8 cellular contexts compared by ENCODE assay signal in the genomic region with DNA sequence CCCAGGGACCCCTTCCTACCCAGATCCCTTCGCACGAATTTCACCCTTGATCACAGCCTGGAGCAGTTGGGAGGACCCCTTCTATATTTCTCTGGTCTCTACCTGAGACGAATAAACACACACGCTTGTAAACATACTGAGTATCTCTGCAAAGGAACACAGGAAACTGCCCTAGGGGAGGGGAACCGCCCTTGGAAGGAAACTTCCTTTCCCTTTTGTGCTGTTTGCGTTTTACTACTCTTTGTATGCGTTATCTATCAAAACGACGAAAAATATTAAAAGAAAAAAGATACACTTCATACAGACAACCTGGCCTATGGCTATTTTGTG. TPM values are rescaled to one million over a fixed set of nuclear protein-coding genes. Genes with fewer than 3 reads are reported as not detected.
A peak's percentile ranks its signal among the peaks of the same experiment; 100 is the strongest.
DNase-seq lines count a peak whose midpoint lies in the region; ATAC-seq, FAIRE-seq and TF ChIP-seq lines count a peak whose summit lies in the region.

No MANE protein-coding gene starts in this region.

- no peaks in the 10 kb centered on the region for H3K9me3 Mint-ChIP-seq in HFFc6
- no peaks in the 10 kb centered on the region for H3K9me3 Mint-ChIP-seq in activated naive CD8-positive, alpha-beta T cell treated with anti-CD3 and anti-CD28 coated beads, Interleukin-2, amount 50 U/mL, for 24 hours

- peaks cover 50% of the 10 kb centered on the region for H3K79me2 ChIP-seq in keratinocyte (ENCODE audit: control insufficient read depth, insufficient read depth, low read length)

- H3K4me3 ChIP-seq in AG04450 (ENCODE audit: low read depth, low read length) = peak overlapping the region; percentile 99
- peak overlapping the region; percentile 86 to 99 (median 97) for H3K4me3 ChIP-seq in keratinocyte (ENCODE audit: control insufficient read depth in 2 of 3, extremely low read depth in 1 of 3, insufficient read depth in 2 of 3, low read depth in 1 of 3, low read length in 3 of 3)
- H3K4me3 ChIP-seq in suprapubic skin = peak overlapping the region; percentile 88

- CTCF ChIA-PET in AG04450 (lab: Charles Lee) = interaction anchor here (0.6 to 2.4 kb wide), 7 partner anchors 11 to 180 kb away, joined by 3 to 28 read pairs (median 7); no protein-coding TSS in a partner anchor

- H3K36me3 Mint-ChIP-seq in HFFc6 (ENCODE audit: low read depth) = peaks cover 8% of the 10 kb centered on the region; the same call in 1 of the 2 replicates
- peaks cover 8% of the 10 kb centered on the region for H3K36me3 Mint-ChIP-seq in activated naive CD8-positive, alpha-beta T cell treated with anti-CD3 and anti-CD28 coated beads, Interleukin-2, amount 50 U/mL, for 24 hours (ENCODE audit: low read depth)

- TF ChIP-seq POLR2A in suprapubic skin (IDR thresholded peaks at IDR 0.05) = no peak

- peak overlapping the region; percentile 87 for H3K27ac Mint-ChIP-seq in HFFc6
- H3K27ac Mint-ChIP-seq in activated naive CD8-positive, alpha-beta T cell treated with anti-CD3 and anti-CD28 coated beads, Interleukin-2, amount 50 U/mL, for 24 hours = peak overlapping the region; percentile 85

- H2AFZ ChIP-seq in keratinocyte (ENCODE audit: control insufficient read depth, low read length) = peak overlapping the region; percentile 95

- peak overlapping the region; percentile 92 for H3K4me3 Mint-ChIP-seq in HFFc6
- peak overlapping the region; percentile 89 for H3K4me3 Mint-ChIP-seq in activated naive CD8-positive, alpha-beta T cell treated with anti-CD3 and anti-CD28 coated beads, Interleukin-2, amount 50 U/mL, for 24 hours

- peaks cover 14% of the 10 kb centered on the region for H3K4me1 Mint-ChIP-seq in HFFc6 (ENCODE audit: low read depth)
- H3K4me1 Mint-ChIP-seq in activated naive CD8-positive, alpha-beta T cell treated with anti-CD3 and anti-CD28 coated beads, Interleukin-2, amount 50 U/mL, for 24 hours = peaks cover 42% of the 10 kb centered on the region

- no peaks in the 10 kb centered on the region for H3K9me1 ChIP-seq in keratinocyte (ENCODE audit: control insufficient read depth, extremely low read depth, insufficient read depth, low read length)

- H3K4me1 ChIP-seq in keratinocyte (ENCODE audit: control insufficient read depth, extremely low read depth, insufficient read depth, low read length) (peaks cover 3% of the 10 kb centered on the region), suprapubic skin (peaks cover 43% of the 10 kb centered on the region)

- under 1% methylated on average over 9 of the region's 9 CpGs for WGBS in suprapubic skin

- DNase-seq in AG04450 (ENCODE audit: low read depth, low spot score) (no peak), HFFc6 (no peak), keratinocyte (ENCODE audit: low read depth, low spot score) (no peak), suprapubic skin (ENCODE audit: low spot score in 2 of 2) (no peak), HK-2 (ENCODE audit: unreplicated experiment) (no peak), NCI-H128 (lab: John Stamatoyannopoulos, UW; ENCODE audit: unreplicated experiment) (no peak)
- no peak for DNase-seq in activated naive CD8-positive, alpha-beta T cell treated with anti-CD3 and anti-CD28 coated beads, Interleukin-2, amount 50 U/mL, for 24 hours

- no peak for TF ChIP-seq EP300 in suprapubic skin (IDR thresholded peaks at IDR 0.05)

- peak overlapping the region; percentile 87 for H3K4me2 ChIP-seq in keratinocyte (ENCODE audit: control insufficient read depth, extremely low read depth, insufficient read depth, low read depth, low read length)

- POLR2A ChIA-PET in AG04450 (lab: Yijun Ruan, JAX) = interaction anchor here (0.7 kb wide), 1 partner anchor 65 kb away, joined by 4 read pairs; no protein-coding TSS in a partner anchor

- H3K27ac ChIP-seq in AG04450 (ENCODE audit: low read depth, low read length) (peak overlapping the region; percentile 82), keratinocyte (ENCODE audit: control insufficient read depth, insufficient read depth, low read length) (peak overlapping the region; percentile 85), suprapubic skin (peak overlapping the region; percentile 89)

- H3K9me3 ChIP-seq in AG04450 (ENCODE audit: control insufficient read depth, insufficient read depth, low read length) (peaks cover 6% of the 10 kb centered on the region; the same call in 1 of the 2 replicates), keratinocyte (ENCODE audit: control insufficient read depth, low read depth, low read length) (no peaks in the 10 kb centered on the region), suprapubic skin (no peaks in the 10 kb centered on the region)

- H3K27me3 ChIP-seq in AG04450 (ENCODE audit: control insufficient read depth, insufficient read depth, low read length) (no peaks in the 10 kb centered on the region), keratinocyte (ENCODE audit: control insufficient read depth, extremely low read depth, insufficient read depth, low read length) (no peaks in the 10 kb centered on the region), suprapubic skin (no peaks in the 10 kb centered on the region)

- H3K36me3 ChIP-seq in keratinocyte (ENCODE audit: control insufficient read depth in 2 of 2, extremely low read depth in 1 of 2, insufficient read depth in 2 of 2, low read length in 2 of 2) = peaks cover 10 to 23% of the 10 kb centered on the region in 2 experiments
- peaks cover 28% of the 10 kb centered on the region for H3K36me3 ChIP-seq in suprapubic skin

- dilution Hi-C loops in keratinocyte (cut with MboI; ENCODE audit: extremely low pct_ligation_motif_present, low sequenced_read_pairs) = no loop called here

- ATAC-seq in activated naive CD8-positive, alpha-beta T cell treated with anti-CD3 and anti-CD28 coated beads, Interleukin-2, amount 50 U/mL, for 24 hours = peak; percentile 8
- ATAC-seq in HG02610 (IDR thresholded peaks at IDR 0.05; ENCODE audit: unreplicated experiment) = no peak

- peak overlapping the region; percentile 99 for H3K9ac ChIP-seq in keratinocyte (ENCODE audit: control insufficient read depth, extremely low read depth, insufficient read depth, low read length)

- FAIRE-seq in keratinocyte (lab: Jason Lieb, UNC) = no peak

- TF ChIP-seq CTCF in AG04450 (IDR thresholded peaks at IDR 0.05; ENCODE audit: low read depth, low read length) (no peak), HFFc6 (IDR thresholded peaks at IDR 0.05) (no peak), keratinocyte (optimal IDR thresholded peaks at IDR 0.05 in 1 of 3, IDR thresholded peaks at IDR 0.05 in 1 of 3, conservative IDR thresholded peaks at IDR 0.05 in 1 of 3; ENCODE audit: extremely low read depth in 1 of 3, insufficient read depth in 2 of 3, low read length in 3 of 3) (no peak), suprapubic skin (IDR thresholded peaks at IDR 0.05) (no peak)

- peaks cover 1% of the 10 kb centered on the region; the same call in 1 of the 2 replicates for H3K27me3 Mint-ChIP-seq in HFFc6 (ENCODE audit: insufficient read depth)
- H3K27me3 Mint-ChIP-seq in activated naive CD8-positive, alpha-beta T cell treated with anti-CD3 and anti-CD28 coated beads, Interleukin-2, amount 50 U/mL, for 24 hours = no peaks in the 10 kb centered on the region

- H4K20me1 ChIP-seq in keratinocyte (ENCODE audit: control insufficient read depth, extremely low read depth, insufficient read depth, low read length) = no peaks in the 10 kb centered on the region

RNA-seq across cellular contexts. Expression of gene NECAP2, which starts 0.8 kb away (rescaled TPM):
- polyA plus RNA-seq in AG04450 (2011; rRNA removed) = 108 and 111 TPM in 2 replicates
- polyA minus RNA-seq in AG04450 (2011; rRNA and poly(A)+ RNA removed) = 76.6 and 91.7 TPM in 2 replicates
- total RNA-seq in HFFc6 (2021; fragmentation: NEBNext Ultra II Directional; extraction: Animal tissue kit (Norgen Biotek cat#: 25700)) = 10 to 100 TPM; 55.6 to 73.1 (median 62.8) TPM
- polyA plus RNA-seq in keratinocyte = 75.7 to 90.2 TPM (median 84.9 TPM) in 3 replicates
- 18.9 TPM for polyA plus RNA-seq in keratinocyte (2011; ENCODE audit: low read depth)
- polyA plus RNA-seq in keratinocyte (2011; cell fraction: cytosol; rRNA removed) = 83.1 and 87.7 TPM in 2 replicates
- polyA plus RNA-seq in keratinocyte (2011; cell fraction: nucleus; rRNA removed) = 76.6 and 86.6 TPM in 2 replicates
- polyA plus RNA-seq in keratinocyte (2012; ENCODE audit: low replicate concordance) = 49.4 and 62.3 TPM in 2 replicates
- 62.3 to 84.4 TPM (median 67.7 TPM) in 3 replicates for polyA minus RNA-seq in keratinocyte
- 79.4 TPM for polyA minus RNA-seq in keratinocyte (2011; cell fraction: cytosol; rRNA and poly(A)+ RNA removed)
- 39.8 and 60.2 TPM in 2 replicates for polyA minus RNA-seq in keratinocyte (2011; cell fraction: nucleus; rRNA and poly(A)+ RNA removed)
- 100 to 1,000 TPM in 1 of 4 donors, 10 to 100 TPM in 3; 71.4 to 100 (median 80.6) TPM for total RNA-seq in suprapubic skin

RNA-seq across cellular contexts. Expression of gene SPATA21, which starts 4.1 kb away (rescaled TPM):
- 0.04 TPM in 1 of 2 replicates, not detected in the other for polyA plus RNA-seq in AG04450 (2011; rRNA removed)
- polyA minus RNA-seq in AG04450 (2011; rRNA and poly(A)+ RNA removed) = not detected in 2 replicates
- total RNA-seq in HFFc6 (2021; fragmentation: NEBNext Ultra II Directional; extraction: Animal tissue kit (Norgen Biotek cat#: 25700)) = under 1 TPM in 1 of 6 experiments, not detected in 5; 0.07 TPM
- polyA plus RNA-seq in keratinocyte = 0.04 TPM in 1 of 3 replicates, not detected in the others
- polyA plus RNA-seq in keratinocyte (2011; ENCODE audit: low read depth) = not detected
- polyA plus RNA-seq in keratinocyte (2011; cell fraction: cytosol; rRNA removed) = not detected in 2 replicates
- polyA plus RNA-seq in keratinocyte (2011; cell fraction: nucleus; rRNA removed) = not detected in 2 replicates
- polyA plus RNA-seq in keratinocyte (2012; ENCODE audit: low replicate concordance) = not detected in 2 replicates
- polyA minus RNA-seq in keratinocyte = 0.16 TPM in 1 of 3 replicates, not detected in the others
- polyA minus RNA-seq in keratinocyte (2011; cell fraction: cytosol; rRNA and poly(A)+ RNA removed) = not detected
- not detected in 2 replicates for polyA minus RNA-seq in keratinocyte (2011; cell fraction: nucleus; rRNA and poly(A)+ RNA removed)
- total RNA-seq in suprapubic skin = not detected
